17 cellular contexts compared by ENCODE assay signal in the genomic region with DNA sequence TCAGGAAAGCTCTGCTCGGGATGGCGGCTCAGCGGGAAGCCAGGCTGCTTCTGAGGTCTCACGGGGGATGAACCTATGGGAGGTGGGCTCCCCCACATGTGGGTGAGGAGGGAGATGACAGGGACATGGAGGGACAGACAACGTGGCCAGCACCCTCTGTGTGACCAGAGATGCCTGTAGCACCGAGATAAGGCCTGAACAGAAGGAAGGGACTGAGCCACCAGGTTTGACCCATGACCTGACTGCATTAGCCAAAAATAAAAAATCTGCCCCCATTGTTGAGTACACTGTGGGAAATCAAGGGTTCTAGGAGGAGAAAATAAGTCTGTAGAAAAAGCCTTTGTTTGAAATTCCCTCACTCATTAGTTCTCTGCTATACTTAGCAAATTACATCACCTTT.
"Had no signal": no experiment of that assay in that cellular context is flagged by ENCODE, and none has a peak within 500 bp of the region (broad histone marks: within the 10 kb centered on the region; RNA-seq: fewer than 3 reads in every experiment).

No MANE protein-coding gene starts in this region.

- H3K27me3 ChIP-seq: esophagus squamous epithelium, gastroesophageal sphincter, spleen had no signal

- H3K27ac Mint-ChIP-seq: mesothelial cell of epicardium; natural killer cell; stimulated activated naive B cell treated with anti-CD40 and anti-IgM and Interleukin-4, amounts not matched to agents 10 μg/mL and 1 μg/mL and 100 μg/mL, for 72 hours; type B pancreatic cell had no signal

- H3K4me1 ChIP-seq: esophagus squamous epithelium, gastroesophageal sphincter, psoas muscle had no signal

- ATAC-seq: gastroesophageal sphincter, left lobe of liver, natural killer cell, psoas muscle, sciatic nerve had no signal

- H3K36me3 Mint-ChIP-seq: mesothelial cell of epicardium, natural killer cell, type B pancreatic cell had no signal

- H3K36me3 ChIP-seq: esophagus squamous epithelium, spleen had no signal

- H3K4me3 Mint-ChIP-seq: mesothelial cell of epicardium; natural killer cell; stimulated activated naive B cell treated with anti-CD40 and anti-IgM and Interleukin-4, amounts not matched to agents 10 μg/mL and 1 μg/mL and 100 μg/mL, for 72 hours; type B pancreatic cell had no signal

- H3K9me3 Mint-ChIP-seq: type B pancreatic cell had no signal

- H3K27ac ChIP-seq: esophagus squamous epithelium, gastroesophageal sphincter, psoas muscle, spleen had no signal

- H3K4me3 ChIP-seq: esophagus squamous epithelium, gastroesophageal sphincter, psoas muscle, spleen had no signal

- H3K27me3 Mint-ChIP-seq: stimulated activated naive B cell treated with anti-CD40 and anti-IgM and Interleukin-4, amounts not matched to agents 10 μg/mL and 1 μg/mL and 100 μg/mL, for 72 hours had no signal

- DNase-seq: esophagus squamous epithelium; foreskin fibroblast; glutamatergic neuron; islet precursor cell; mammary epithelial cell; natural killer cell; psoas muscle; spleen; stimulated activated CD4-positive, alpha-beta T cell treated with anti-CD3 and anti-CD28 coated beads, Interleukin-15, amount 100 ng/mL, for 24 hours; stimulated activated CD4-positive, alpha-beta T cell treated with anti-CD3 and anti-CD28 coated beads, Interleukin-1b, Interleukin-23, amount 100 ng/mL, for 48 hours; stimulated activated CD4-positive, alpha-beta T cell treated with anti-CD3 and anti-CD28 coated beads, Interleukin-4, amount 100 ng/mL, for 4 hours; stimulated activated naive B cell treated with anti-CD40 and anti-IgM and Interleukin-4, amounts not matched to agents 10 μg/mL and 1 μg/mL and 100 μg/mL, for 72 hours had no signal

- H3K4me1 Mint-ChIP-seq: natural killer cell had no signal

- H3K9me3 ChIP-seq: esophagus squamous epithelium, psoas muscle had no signal
